In genomic region chr17:32523827-32524552, GRCh38 we compare ENCODE assay signal across 10 cellular contexts. TPM values are rescaled to one million over a fixed set of nuclear protein-coding genes. Genes with fewer than 3 reads are reported as not detected.
A peak's percentile ranks its signal among the peaks of the same experiment; 100 is the strongest.
DNase-seq lines count a peak whose midpoint lies in the region; ATAC-seq lines count a peak whose summit lies in the region.
"Had no signal": no experiment of that assay in that cellular context is flagged by ENCODE, and none has a peak within 500 bp of the region (broad histone marks: within the 10 kb centered on the region; RNA-seq: fewer than 3 reads in every experiment).

No MANE protein-coding gene starts in this region.

- H3K9me3 Mint-ChIP-seq in activated CD8-positive, alpha-beta T cell treated with anti-CD3 and anti-CD28 coated beads, Interleukin-2, amount 10 ng/mL, durations not matched to agents 7 days and 5 days (ENCODE audit: insufficient read depth), result no peaks in the 10 kb centered on the region

- H3K4me1 ChIP-seq in BLaER1, result peaks cover 97% of the 10 kb centered on the region
- H3K4me1 ChIP-seq in effector memory CD4-positive, alpha-beta T cell (ENCODE audit: control insufficient read depth, insufficient read depth, low read length, poor library complexity, severe bottlenecking), result peaks cover 29% of the 10 kb centered on the region

- H3K4me1 Mint-ChIP-seq in activated CD8-positive, alpha-beta T cell treated with anti-CD3 and anti-CD28 coated beads, Interleukin-2, amount 10 ng/mL, durations not matched to agents 7 days and 5 days (ENCODE audit: low read depth), result peaks cover 77% of the 10 kb centered on the region

- no peaks in the 10 kb centered on the region for H3K27me3 Mint-ChIP-seq in activated CD8-positive, alpha-beta T cell treated with anti-CD3 and anti-CD28 coated beads, Interleukin-2, amount 10 ng/mL, durations not matched to agents 7 days and 5 days (ENCODE audit: low read depth)

- H3K9me3 ChIP-seq in BLaER1, result no peaks in the 10 kb centered on the region
- H3K9me3 ChIP-seq in effector memory CD4-positive, alpha-beta T cell (ENCODE audit: control insufficient read depth, low read length), result no peaks in the 10 kb centered on the region

- H3K4me3 Mint-ChIP-seq in activated CD8-positive, alpha-beta T cell treated with anti-CD3 and anti-CD28 coated beads, Interleukin-2, amount 10 ng/mL, durations not matched to agents 7 days and 5 days, result peak overlapping the region; percentile 41

- peak overlapping the region; percentile 87 for H3K27ac Mint-ChIP-seq in activated CD8-positive, alpha-beta T cell treated with anti-CD3 and anti-CD28 coated beads, Interleukin-2, amount 10 ng/mL, durations not matched to agents 7 days and 5 days

- H3K4me3 ChIP-seq in BLaER1, result peak overlapping the region; percentile 32; the same call in 1 of the 2 replicates
- no peak overlapping the region for H3K4me3 ChIP-seq in effector memory CD4-positive, alpha-beta T cell (ENCODE audit: insufficient read depth, low read depth, low read length, poor library complexity, severe bottlenecking)
- H3K4me3 ChIP-seq: dorsolateral prefrontal cortex had no signal

- DNase-seq in activated CD8-positive, alpha-beta T cell treated with anti-CD3 and anti-CD28 coated beads, Interleukin-2, amount 10 ng/mL, durations not matched to agents 7 days and 5 days, result peak; percentile 37
- no peak for DNase-seq in HuH-7 (ENCODE audit: low spot score)
- DNase-seq in kidney tubule cell (ENCODE audit: low spot score), result no peak
- DNase-seq in effector memory CD4-positive, alpha-beta T cell, result no peak
- DNase-seq in ureter (ENCODE audit: low spot score), result no peak
- DNase-seq: activated CD4-positive, CD25-positive, alpha-beta regulatory T cell treated with anti-CD3 and anti-CD28 coated beads, Interleukin-2, amount 50 U/mL, for 72 hours; dorsolateral prefrontal cortex had no signal

- CTCF ChIA-PET in activated CD8-positive, alpha-beta T cell treated with anti-CD3 and anti-CD28 coated beads, Interleukin-2, amount 10 ng/mL, durations not matched to agents 7 days and 5 days (lab: Charles Lee), result interaction anchor here (1.0 to 3.9 kb wide), 16 partner anchors 9 to 135 kb away, joined by 3 to 27 read pairs (median 4); partner anchors contain the start of gene CDK5R1

- H4K20me1 ChIP-seq in BLaER1, result no peaks in the 10 kb centered on the region

- peak overlapping the region; percentile 81 for H3K27ac ChIP-seq in BLaER1
- H3K27ac ChIP-seq in effector memory CD4-positive, alpha-beta T cell (ENCODE audit: insufficient read depth, low read length, poor library complexity, severe bottlenecking), result no peak overlapping the region
- H3K27ac ChIP-seq: dorsolateral prefrontal cortex had no signal

- POLR2A ChIA-PET in activated CD8-positive, alpha-beta T cell treated with anti-CD3 and anti-CD28 coated beads, Interleukin-2, amount 10 ng/mL, durations not matched to agents 7 days and 5 days (lab: Charles Lee), result interaction anchor here (0.5 to 2.5 kb wide), 5 partner anchors 26 to 334 kb away, joined by 3 to 12 read pairs (median 3); partner anchors contain the start of genes CDK5R1 and PSMD11

- H3K36me3 ChIP-seq in BLaER1, result no peaks in the 10 kb centered on the region
- no peaks in the 10 kb centered on the region for H3K36me3 ChIP-seq in effector memory CD4-positive, alpha-beta T cell (ENCODE audit: control insufficient read depth, insufficient read depth, low read length)

- H3K4me2 ChIP-seq in BLaER1, result peak overlapping the region; percentile 73

- peak; percentile 51 for ATAC-seq in GM18867 (IDR thresholded peaks at IDR 0.05; ENCODE audit: unreplicated experiment)
- peak; percentile 56 for ATAC-seq in HG02938 (IDR thresholded peaks at IDR 0.05; ENCODE audit: unreplicated experiment)
- ATAC-seq in activated CD8-positive, alpha-beta T cell treated with anti-CD3 and anti-CD28 coated beads, Interleukin-2, amount 10 ng/mL, durations not matched to agents 7 days and 5 days, result peak; percentile 17

- no peaks in the 10 kb centered on the region for H3K27me3 ChIP-seq in BLaER1
- H3K27me3 ChIP-seq in effector memory CD4-positive, alpha-beta T cell (replicated peaks; ENCODE audit: control insufficient read depth, insufficient read depth, low read length, poor library complexity, severe bottlenecking), result no peaks in the 10 kb centered on the region
- H3K27me3 ChIP-seq: dorsolateral prefrontal cortex had no signal

- peaks cover 8% of the 10 kb centered on the region for H3K36me3 Mint-ChIP-seq in activated CD8-positive, alpha-beta T cell treated with anti-CD3 and anti-CD28 coated beads, Interleukin-2, amount 10 ng/mL, durations not matched to agents 7 days and 5 days (ENCODE audit: low read depth)

- peak overlapping the region; percentile 34; the same call in 1 of the 2 replicates for H3K9ac ChIP-seq in BLaER1

RNA-seq across cellular contexts. Expression of gene CDK5R1, which starts 37.2 kb away (rescaled TPM):
- total RNA-seq in activated CD8-positive, alpha-beta T cell treated with anti-CD3 and anti-CD28 coated beads, Interleukin-2, amount 10 ng/mL, durations not matched to agents 7 days and 5 days, result 1 to 10 TPM; 5.8 to 6.5 TPM
- total RNA-seq in ureter, result 0.83 TPM
